ENCODE assay signal across 28 cellular contexts in genomic region chr1:118650084-118650807, GRCh38.
A peak's percentile ranks its signal among the peaks of the same experiment; 100 is the strongest.
DNase-seq lines count a peak whose midpoint lies in the region; ATAC-seq and TF ChIP-seq lines count a peak whose summit lies in the region.
"Had no signal": no experiment of that assay in that cellular context is flagged by ENCODE, and none has a peak within 500 bp of the region (broad histone marks: within the 10 kb centered on the region; RNA-seq: fewer than 3 reads in every experiment).

No MANE protein-coding gene starts in this region.

- H3K27ac Mint-ChIP-seq in CD4-positive, alpha-beta memory T cell, result no peak overlapping the region
- H3K27ac Mint-ChIP-seq: CD8-positive, alpha-beta T cell; HFFc6 had no signal

- peaks cover 0 to 10% (median 4%) of the 10 kb centered on the region in 8 donors for H3K9me3 Mint-ChIP-seq in CD4-positive, alpha-beta memory T cell
- H3K9me3 Mint-ChIP-seq: HFFc6 had no signal

- no peaks in the 10 kb centered on the region for H3K4me1 Mint-ChIP-seq in CD4-positive, alpha-beta memory T cell

- CTCF ChIA-PET in CD4-positive, alpha-beta memory T cell (lab: Charles Lee; ENCODE audit: partially characterized antibody), result no interaction called here

- H3K4me1 ChIP-seq in left ventricle myocardium inferior (peaks cover 17% of the 10 kb centered on the region), prostate gland (replicated peaks) (no peaks in the 10 kb centered on the region)
- H3K4me1 ChIP-seq in CD4-positive, alpha-beta memory T cell (ENCODE audit: insufficient read depth, low read length), result no peaks in the 10 kb centered on the region
- H3K4me1 ChIP-seq: A549, Caco-2, SJSA1 had no signal

- H3K36me3 Mint-ChIP-seq in CD4-positive, alpha-beta memory T cell, result no peaks in the 10 kb centered on the region
- H3K36me3 Mint-ChIP-seq: CD8-positive, alpha-beta T cell had no signal

- 12% methylated on average over 7 of the region's 7 CpGs for WGBS in prostate gland

- H3K9me3 ChIP-seq in left ventricle myocardium inferior (replicated peaks) (peaks cover 3% of the 10 kb centered on the region), prostate gland (no peaks in the 10 kb centered on the region)
- no peaks in the 10 kb centered on the region for H3K9me3 ChIP-seq in CD4-positive, alpha-beta memory T cell (ENCODE audit: control insufficient read depth in 1 of 2, low read length in 2 of 2)
- H3K9me3 ChIP-seq: A549, Caco-2, SJSA1 had no signal

- no peak for TF ChIP-seq POLR2A in prostate gland (IDR thresholded peaks at IDR 0.05)

- H3K27ac ChIP-seq in left ventricle myocardium inferior (replicated peaks) (peak overlapping the region; percentile 53), prostate gland (no peak overlapping the region)
- no peak overlapping the region for H3K27ac ChIP-seq in CD4-positive, alpha-beta memory T cell (ENCODE audit: low read depth, low read length)
- H3K27ac ChIP-seq: A549, GM23248, SJSA1 had no signal

- POLR2A ChIA-PET in CD4-positive, alpha-beta memory T cell (lab: Charles Lee; ENCODE audit: partially characterized antibody), result no interaction called here

- TF ChIP-seq CTCF in left ventricle myocardium inferior (IDR thresholded peaks at IDR 0.05; ENCODE audit: borderline replicate concordance) (no peak), choroid plexus epithelial cell (conservative IDR thresholded peaks at IDR 0.05; ENCODE audit: low read depth, low read length) (no peak), prostate gland (IDR thresholded peaks at IDR 0.05) (no peak)

- H3K27me3 Mint-ChIP-seq in CD4-positive, alpha-beta memory T cell, result no peaks in the 10 kb centered on the region

- H3K36me3 ChIP-seq in left ventricle myocardium inferior (no peaks in the 10 kb centered on the region), prostate gland (no peaks in the 10 kb centered on the region)
- H3K36me3 ChIP-seq in CD4-positive, alpha-beta memory T cell (ENCODE audit: insufficient read depth, low read length), result no peaks in the 10 kb centered on the region
- H3K36me3 ChIP-seq: SJSA1 had no signal

- no peak for ATAC-seq in left cardiac atrium
- no peak for ATAC-seq in GM18861 (IDR thresholded peaks at IDR 0.05; ENCODE audit: unreplicated experiment)
- ATAC-seq: A549; CD8-positive, alpha-beta T cell; K562; PC-3 had no signal

- no peak overlapping the region for H3K4me3 Mint-ChIP-seq in CD4-positive, alpha-beta memory T cell
- H3K4me3 Mint-ChIP-seq: CD8-positive, alpha-beta T cell; HFFc6 had no signal

- DNase-seq in left ventricle myocardium inferior, result no peak
- DNase-seq in left cardiac atrium, result no peak
- peak; percentile 5 for DNase-seq in choroid plexus epithelial cell (ENCODE audit: low read depth)
- peak; percentile 9 for DNase-seq in prostate gland (ENCODE audit: low spot score)
- DNase-seq in kidney tubule cell (ENCODE audit: low spot score), result no peak
- no peak for DNase-seq in CD4-positive, alpha-beta memory T cell
- DNase-seq: AML-193; C1 segment of cervical spinal cord; Caco-2; CD8-positive, alpha-beta T cell; DMS79 treated with DMSO at 0.1 percent for 48 hours; GM23248; H7; HFFc6; Kasumi-1; MV-4-11; NCI-H1105; NCI-H146; NCI-H2029; NCI-H446; NCI-H526; NCI-H82; NK-92 treated with Interleukin-12 subunit alpha and Interleukin-12 subunit beta, amount 100 ng/mL, for 24 hours; PC-3 had no signal

- H3K27me3 ChIP-seq in left ventricle myocardium inferior (ENCODE audit: low read depth) (no peaks in the 10 kb centered on the region), prostate gland (replicated peaks; ENCODE audit: insufficient read depth) (no peaks in the 10 kb centered on the region)
- H3K27me3 ChIP-seq in CD4-positive, alpha-beta memory T cell (ENCODE audit: insufficient read depth, low read length), result no peaks in the 10 kb centered on the region
- H3K27me3 ChIP-seq: SJSA1 had no signal

- no peak overlapping the region for H3K4me3 ChIP-seq in left ventricle myocardium inferior
- H3K4me3 ChIP-seq in choroid plexus epithelial cell (ENCODE audit: low read depth, low read length), result no peak overlapping the region
- H3K4me3 ChIP-seq in prostate gland, result no peak overlapping the region
- H3K4me3 ChIP-seq in CD4-positive, alpha-beta memory T cell (ENCODE audit: low read length in 2 of 2), result no peak overlapping the region
- H3K4me3 ChIP-seq: A549, GM23248, K562, SJSA1 had no signal

- intact Hi-C loops in left ventricle myocardium inferior (cut with micrococcal nuclease), result no loop called here
- intact Hi-C loops in left cardiac atrium (cut with DNase I), result no loop called here
- intact Hi-C loops in prostate gland (cut with DNase I), result no loop called here
- intact Hi-C loops in CD4-positive, alpha-beta memory T cell (cut with micrococcal nuclease), result loop anchor here (5.0 kb wide), 1 partner anchor 52 kb away; no protein-coding TSS in a partner anchor

Comparison
In these comparisons a context has a peak if more than half of its experiments do, and no peak if none do; other contexts are left out.
1. DNase-seq: peak in choroid plexus epithelial cell (single experiment) and prostate gland (single experiment); none in left ventricle myocardium inferior (single experiment), left cardiac atrium (single experiment), kidney tubule cell (single experiment) and CD4-positive, alpha-beta memory T cell (0 of 5).